In genomic region chr12:119693006-119693405, GRCh38 we compare ENCODE assay signal across 11 cellular contexts. TPM values are rescaled to one million over a fixed set of nuclear protein-coding genes. Genes with fewer than 3 reads are reported as not detected.
A peak's percentile ranks its signal among the peaks of the same experiment; 100 is the strongest.
DNase-seq lines count a peak whose midpoint lies in the region; ATAC-seq and TF ChIP-seq lines count a peak whose summit lies in the region.
"Had no signal": no experiment of that assay in that cellular context is flagged by ENCODE, and none has a peak within 500 bp of the region (broad histone marks: within the 10 kb centered on the region; RNA-seq: fewer than 3 reads in every experiment).

No MANE protein-coding gene starts in this region.

- H3K9me3 Mint-ChIP-seq in activated T-helper 2 cell treated with anti-CD3 and anti-CD28 coated beads, Interferon-gamma antibody, Interleukin-2, Interleukin-4, amounts not matched to agents 10 μg/mL and 5 μg/mL and 100 μg/mL, durations not matched to agents 14 hours and 24 hours and 36 hours = no peaks in the 10 kb centered on the region

- ATAC-seq in T-helper 17 cell = no peak

- H3K27me3 Mint-ChIP-seq in T-helper 17 cell = no peaks in the 10 kb centered on the region
- H3K27me3 Mint-ChIP-seq in activated T-helper 2 cell treated with anti-CD3 and anti-CD28 coated beads, Interferon-gamma antibody, Interleukin-2, Interleukin-4, amounts not matched to agents 10 μg/mL and 5 μg/mL and 100 μg/mL, durations not matched to agents 14 hours and 24 hours and 36 hours (ENCODE audit: low read depth) = no peaks in the 10 kb centered on the region

- H3K4me3 Mint-ChIP-seq in T-helper 17 cell = no peak overlapping the region
- H3K4me3 Mint-ChIP-seq in activated T-helper 2 cell treated with anti-CD3 and anti-CD28 coated beads, Interferon-gamma antibody, Interleukin-2, Interleukin-4, amounts not matched to agents 10 μg/mL and 5 μg/mL and 100 μg/mL, durations not matched to agents 14 hours and 24 hours and 36 hours (ENCODE audit: low read depth) = no peak overlapping the region

- no peaks in the 10 kb centered on the region for H3K9me3 ChIP-seq in T-helper 17 cell (ENCODE audit: control insufficient read depth, low read length, poor library complexity, severe bottlenecking)

- intact Hi-C loops in activated T-helper 2 cell treated with anti-CD3 and anti-CD28 coated beads, Interferon-gamma antibody, Interleukin-2, Interleukin-4, amounts not matched to agents 10 μg/mL and 5 μg/mL and 100 μg/mL, durations not matched to agents 14 hours and 24 hours and 36 hours (cut with micrococcal nuclease) = no loop called here

- H3K27ac Mint-ChIP-seq in T-helper 17 cell = no peak overlapping the region
- no peak overlapping the region for H3K27ac Mint-ChIP-seq in activated T-helper 2 cell treated with anti-CD3 and anti-CD28 coated beads, Interferon-gamma antibody, Interleukin-2, Interleukin-4, amounts not matched to agents 10 μg/mL and 5 μg/mL and 100 μg/mL, durations not matched to agents 14 hours and 24 hours and 36 hours

- H3K4me1 Mint-ChIP-seq in T-helper 17 cell = peaks cover 6% of the 10 kb centered on the region
- no peaks in the 10 kb centered on the region for H3K4me1 Mint-ChIP-seq in activated T-helper 2 cell treated with anti-CD3 and anti-CD28 coated beads, Interferon-gamma antibody, Interleukin-2, Interleukin-4, amounts not matched to agents 10 μg/mL and 5 μg/mL and 100 μg/mL, durations not matched to agents 14 hours and 24 hours and 36 hours (ENCODE audit: low read depth)

- no peak overlapping the region for H3K4me3 ChIP-seq in retinal pigment epithelial cell (ENCODE audit: low read length)

- DNase-seq in G401 (ENCODE audit: low spot score) = peak; percentile 14
- DNase-seq in fibroblast of the conjunctiva (ENCODE audit: low read depth) = peak; percentile 60
- DNase-seq in retinal pigment epithelial cell (ENCODE audit: low read depth) = peak; percentile 81
- no peak for DNase-seq in T-helper 17 cell
- no peak for DNase-seq in activated T-helper 2 cell treated with anti-CD3 and anti-CD28 coated beads, Interferon-gamma antibody, Interleukin-2, Interleukin-4, amounts not matched to agents 10 μg/mL and 5 μg/mL and 100 μg/mL, durations not matched to agents 14 hours and 24 hours and 36 hours (ENCODE audit: low spot score)
- no peak for DNase-seq in stimulated activated CD4-positive, alpha-beta T cell treated with anti-CD3 and anti-CD28 coated beads, Interleukin-4, amount 100 ng/mL, for 24 hours
- no peak for DNase-seq in activated gamma-delta T cell treated with Interleukin-2 at 50 U/mL for 16 hours
- DNase-seq: activated naive CD4-positive, alpha-beta T cell treated with Interleukin-2 at 50 U/mL for 16 hours; RPMI8226; stimulated activated CD8-positive, alpha-beta memory T cell treated with anti-CD3 and anti-CD28 coated beads, Interleukin-4, amount 100 ng/mL, for 48 hours had no signal

- in situ Hi-C loops in G401 (cut with HindIII; ENCODE audit: low sequenced_read_pairs) = no loop called here

- no peaks in the 10 kb centered on the region for H3K36me3 Mint-ChIP-seq in T-helper 17 cell (ENCODE audit: low read depth)
- H3K36me3 Mint-ChIP-seq in activated T-helper 2 cell treated with anti-CD3 and anti-CD28 coated beads, Interferon-gamma antibody, Interleukin-2, Interleukin-4, amounts not matched to agents 10 μg/mL and 5 μg/mL and 100 μg/mL, durations not matched to agents 14 hours and 24 hours and 36 hours (ENCODE audit: low read depth) = peaks cover 18% of the 10 kb centered on the region

- TF ChIP-seq CTCF in retinal pigment epithelial cell (conservative IDR thresholded peaks at IDR 0.05; ENCODE audit: low read depth, low read length) = no peak

TF ChIP-seq in PFSK-1, 5 proteins besides CTCF, POLR2A, EP300 and RAD21:
- no peak for TF ChIP-seq POLR2AphosphoS5 (IDR thresholded peaks at IDR 0.05; ENCODE audit: low read depth, low read length)
- TF ChIP-seq SIN3A (IDR thresholded peaks at IDR 0.05; ENCODE audit: borderline replicate concordance, insufficient read depth, low read length) = 0 out of 2 replicates have a peak, but pooled peaks have one; percentile 32
- TF ChIP-seq REST (IDR thresholded peaks at IDR 0.05; ENCODE audit: insufficient read depth in 1 of 2, low read depth in 2 of 2, low read length in 2 of 2) = peak in 1 of 2 experiments; percentile 33; a peak in 1 of 4 replicates

RNA-seq across cellular contexts. Expression of gene PRKAB1, which starts 25.1 kb away (rescaled TPM):
- 13.6 and 20.3 TPM in 2 replicates for total RNA-seq in G401 (2014; rRNA removed; shearing (Covaris generic))
- 25.7 TPM for polyA plus RNA-seq in PFSK-1 (2012; ENCODE audit: insufficient read length, low read depth)
- total RNA-seq in T-helper 17 cell = 10 to 100 TPM; 20.4 to 28.2 TPM
- 26.8 and 28.2 TPM in 2 replicates for total RNA-seq in activated T-helper 2 cell treated with anti-CD3 and anti-CD28 coated beads, Interferon-gamma antibody, Interleukin-2, Interleukin-4, amounts not matched to agents 10 μg/mL and 5 μg/mL and 100 μg/mL, durations not matched to agents 14 hours and 24 hours and 36 hours

Comparison
In these comparisons a context has a peak if more than half of its experiments do, and no peak if none do; other contexts are left out.
1. DNase-seq: peak in G401 (single experiment), fibroblast of the conjunctiva (single experiment) and retinal pigment epithelial cell (single experiment); none in T-helper 17 cell (0 of 3), activated T-helper 2 cell treated with anti-CD3 and anti-CD28 coated beads, Interferon-gamma antibody, Interleukin-2, Interleukin-4, amounts not matched to agents 10 μg/mL and 5 μg/mL and 100 μg/mL, durations not matched to agents 14 hours and 24 hours and 36 hours (single experiment), stimulated activated CD4-positive, alpha-beta T cell treated with anti-CD3 and anti-CD28 coated beads, Interleukin-4, amount 100 ng/mL, for 24 hours (single experiment) and activated gamma-delta T cell treated with Interleukin-2 at 50 U/mL for 16 hours (single experiment).